In genomic region chr20:32207211-32207625, GRCh38 we compare ENCODE assay signal across 8 cellular contexts. TPM values are rescaled to one million over a fixed set of nuclear protein-coding genes. Genes with fewer than 3 reads are reported as not detected.
A peak's percentile ranks its signal among the peaks of the same experiment; 100 is the strongest.
DNase-seq lines count a peak whose midpoint lies in the region; ATAC-seq lines count a peak whose summit lies in the region.

No MANE protein-coding gene starts in this region.

- peak overlapping the region; percentile 99 for H3K4me3 Mint-ChIP-seq in T-helper 1 cell treated with Interleukin-12 subunit alpha and Interleukin-12 subunit beta and Interleukin-4 antibody, amounts not matched to agents 30 μg/mL and 1 μg/mL, for 36 hours
- H3K4me3 Mint-ChIP-seq in activated T-cell treated with anti-CD3 and anti-CD28 coated beads, Interleukin-2, amount 50 U/mL, for 72 hours = peak overlapping the region; percentile 92 to 100
- peak overlapping the region; percentile 95 for H3K4me3 Mint-ChIP-seq in stimulated activated memory B cell treated with anti-CD40 and anti-IgM and Interleukin-4, amounts not matched to agents 10 μg/mL and 1 μg/mL and 100 μg/mL, for 72 hours

- no peak for DNase-seq in T-helper 1 cell
- DNase-seq in activated T-cell treated with anti-CD3 and anti-CD28 coated beads, Interleukin-2, amount 50 U/mL, for 72 hours = peak; percentile 33 to 34
- DNase-seq in NCI-H1930 (lab: John Stamatoyannopoulos, UW) = no peak

- H3K27ac ChIP-seq in iPS-18a (ENCODE audit: low read length) = peak overlapping the region; percentile 33

- H3K9me3 ChIP-seq in iPS-18a (ENCODE audit: control insufficient read depth, low read depth, low read length) = no peaks in the 10 kb centered on the region

- H3K9ac ChIP-seq in iPS-18a (ENCODE audit: low read length) = peak overlapping the region; percentile 85

- peak overlapping the region; percentile 96 for H3K27ac Mint-ChIP-seq in T-helper 1 cell treated with Interleukin-12 subunit alpha and Interleukin-12 subunit beta and Interleukin-4 antibody, amounts not matched to agents 30 μg/mL and 1 μg/mL, for 36 hours
- peak overlapping the region; percentile 99 for H3K27ac Mint-ChIP-seq in activated T-cell treated with anti-CD3 and anti-CD28 coated beads, Interleukin-2, amount 50 U/mL, for 72 hours
- peak overlapping the region; percentile 94 for H3K27ac Mint-ChIP-seq in stimulated activated memory B cell treated with anti-CD40 and anti-IgM and Interleukin-4, amounts not matched to agents 10 μg/mL and 1 μg/mL and 100 μg/mL, for 72 hours

- H3K27me3 Mint-ChIP-seq in T-helper 1 cell treated with Interleukin-12 subunit alpha and Interleukin-12 subunit beta and Interleukin-4 antibody, amounts not matched to agents 30 μg/mL and 1 μg/mL, for 36 hours (ENCODE audit: low read depth) = no peaks in the 10 kb centered on the region
- H3K27me3 Mint-ChIP-seq in activated T-cell treated with anti-CD3 and anti-CD28 coated beads, Interleukin-2, amount 50 U/mL, for 72 hours (ENCODE audit: low read depth) = no peaks in the 10 kb centered on the region
- H3K27me3 Mint-ChIP-seq in stimulated activated memory B cell treated with anti-CD40 and anti-IgM and Interleukin-4, amounts not matched to agents 10 μg/mL and 1 μg/mL and 100 μg/mL, for 72 hours = no peaks in the 10 kb centered on the region

- H3K4me1 Mint-ChIP-seq in T-helper 1 cell treated with Interleukin-12 subunit alpha and Interleukin-12 subunit beta and Interleukin-4 antibody, amounts not matched to agents 30 μg/mL and 1 μg/mL, for 36 hours (ENCODE audit: low read depth) = peaks cover 75% of the 10 kb centered on the region
- H3K4me1 Mint-ChIP-seq in activated T-cell treated with anti-CD3 and anti-CD28 coated beads, Interleukin-2, amount 50 U/mL, for 72 hours (ENCODE audit: low read depth) = peaks cover 77% of the 10 kb centered on the region
- peaks cover 88% of the 10 kb centered on the region for H3K4me1 Mint-ChIP-seq in stimulated activated memory B cell treated with anti-CD40 and anti-IgM and Interleukin-4, amounts not matched to agents 10 μg/mL and 1 μg/mL and 100 μg/mL, for 72 hours

- H3K4me3 ChIP-seq in iPS-18a (ENCODE audit: low read length) = peak overlapping the region; percentile 97

- peaks cover 6% of the 10 kb centered on the region for H3K4me1 ChIP-seq in iPS-18a (ENCODE audit: control insufficient read depth, low read depth, low read length)

- no peaks in the 10 kb centered on the region for H3K27me3 ChIP-seq in iPS-18a (ENCODE audit: control insufficient read depth, insufficient read depth, low read length)

- H3K36me3 Mint-ChIP-seq in T-helper 1 cell treated with Interleukin-12 subunit alpha and Interleukin-12 subunit beta and Interleukin-4 antibody, amounts not matched to agents 30 μg/mL and 1 μg/mL, for 36 hours (ENCODE audit: low read depth) = peaks cover 26% of the 10 kb centered on the region
- peaks cover 42 to 64% of the 10 kb centered on the region in 2 donors for H3K36me3 Mint-ChIP-seq in activated T-cell treated with anti-CD3 and anti-CD28 coated beads, Interleukin-2, amount 50 U/mL, for 72 hours (ENCODE audit: insufficient read depth in 2 of 2)
- peaks cover 34% of the 10 kb centered on the region for H3K36me3 Mint-ChIP-seq in stimulated activated memory B cell treated with anti-CD40 and anti-IgM and Interleukin-4, amounts not matched to agents 10 μg/mL and 1 μg/mL and 100 μg/mL, for 72 hours

- H3K36me3 ChIP-seq in iPS-18a (ENCODE audit: control insufficient read depth, low read depth, low read length) = peaks cover 33% of the 10 kb centered on the region

- ATAC-seq in HG03045 (IDR thresholded peaks at IDR 0.05; ENCODE audit: unreplicated experiment) = peak; percentile 25
- ATAC-seq in activated T-cell treated with anti-CD3 and anti-CD28 coated beads, Interleukin-2, amount 50 U/mL, for 72 hours (replicated peaks in 1 of 2) = peak in 1 of 2 donors; percentile 1
- no peak for ATAC-seq in stimulated activated memory B cell treated with anti-CD40 and anti-IgM and Interleukin-4, amounts not matched to agents 10 μg/mL and 1 μg/mL and 100 μg/mL, for 72 hours
- ATAC-seq in HG03520 (IDR thresholded peaks at IDR 0.05; ENCODE audit: unreplicated experiment) = no peak

- no peaks in the 10 kb centered on the region for H3K9me3 Mint-ChIP-seq in T-helper 1 cell treated with Interleukin-12 subunit alpha and Interleukin-12 subunit beta and Interleukin-4 antibody, amounts not matched to agents 30 μg/mL and 1 μg/mL, for 36 hours
- no peaks in the 10 kb centered on the region for H3K9me3 Mint-ChIP-seq in activated T-cell treated with anti-CD3 and anti-CD28 coated beads, Interleukin-2, amount 50 U/mL, for 72 hours
- no peaks in the 10 kb centered on the region for H3K9me3 Mint-ChIP-seq in stimulated activated memory B cell treated with anti-CD40 and anti-IgM and Interleukin-4, amounts not matched to agents 10 μg/mL and 1 μg/mL and 100 μg/mL, for 72 hours

RNA-seq across cellular contexts. Expression of gene PLAGL2, which starts 0.3 kb away (rescaled TPM):
- 100 to 1,000 TPM in 1 of 2 donors, 10 to 100 TPM in 1; 98.8 to 107 TPM for total RNA-seq in activated T-cell treated with anti-CD3 and anti-CD28 coated beads, Interleukin-2, amount 50 U/mL, for 72 hours

RNA-seq across cellular contexts. Expression of gene POFUT1, which starts 0.5 kb away (rescaled TPM):
- total RNA-seq in activated T-cell treated with anti-CD3 and anti-CD28 coated beads, Interleukin-2, amount 50 U/mL, for 72 hours = 10 to 100 TPM; 59.7 to 63.2 TPM

Comparison
In these comparisons a context has a peak if more than half of its experiments do, and no peak if none do; other contexts are left out.
1. DNase-seq: peak in activated T-cell treated with anti-CD3 and anti-CD28 coated beads, Interleukin-2, amount 50 U/mL, for 72 hours (2 of 2); none in T-helper 1 cell (0 of 5) and NCI-H1930 (0 of 2).
2. Peak in every context shown above with its lines, with median percentiles within 50 percentile points of each other: H3K27ac Mint-ChIP-seq and H3K4me3 Mint-ChIP-seq.